In genomic region chr19:15584541-15585115, GRCh38 we compare ENCODE assay signal across 1 cellular context.
TF ChIP-seq lines count a peak whose summit lies in the region.

No MANE protein-coding gene starts in this region.

TF ChIP-seq in HepG2, 621 proteins besides CTCF, POLR2A, EP300 and RAD21 (continued from another document and continues in another):
- TF ChIP-seq ZBTB46 (CRISPR knock-in tag; IDR thresholded peaks at IDR 0.05; ENCODE audit: borderline replicate concordance), result no peak
- peak; percentile 79; the same call in 1 of the 2 replicates for TF ChIP-seq ZNF547 (CRISPR knock-in tag; IDR thresholded peaks at IDR 0.05)
- no peak for TF ChIP-seq ZNF652 (CRISPR knock-in tag; IDR thresholded peaks at IDR 0.05; ENCODE audit: borderline replicate concordance, low read depth)
- peak; percentile 67 for TF ChIP-seq SALL1 (CRISPR knock-in tag; IDR thresholded peaks at IDR 0.05)
- no peak for TF ChIP-seq HIVEP1 (CRISPR knock-in tag; IDR thresholded peaks at IDR 0.05)
- peak; percentile 49; the same call in 1 of the 2 replicates for TF ChIP-seq DMAP1 (CRISPR knock-in tag; IDR thresholded peaks at IDR 0.05)
- no peak for TF ChIP-seq IRX3 (CRISPR knock-in tag; IDR thresholded peaks at IDR 0.05; ENCODE audit: borderline replicate concordance, low read depth)
- no peak for TF ChIP-seq ATF1 (CRISPR knock-in tag; IDR thresholded peaks at IDR 0.05)
- TF ChIP-seq GRHL1 (CRISPR knock-in tag; conservative IDR thresholded peaks at IDR 0.05), result no peak
- TF ChIP-seq ZNF549 (CRISPR knock-in tag; IDR thresholded peaks at IDR 0.05), result no peak
- TF ChIP-seq ZNF792 (CRISPR knock-in tag; IDR thresholded peaks at IDR 0.05), result no peak
- 0 out of 2 replicates have a peak, but pooled peaks have one; percentile 37 for TF ChIP-seq ZNF280D (CRISPR knock-in tag; IDR thresholded peaks at IDR 0.05)
- no peak for TF ChIP-seq ELK4 (CRISPR knock-in tag; IDR thresholded peaks at IDR 0.05; ENCODE audit: borderline replicate concordance)
- peak; percentile 89 for TF ChIP-seq TEAD3 (CRISPR knock-in tag; optimal IDR thresholded peaks at IDR 0.05; ENCODE audit: borderline replicate concordance)
- no peak for TF ChIP-seq MIER3 (CRISPR knock-in tag; IDR thresholded peaks at IDR 0.05; ENCODE audit: borderline replicate concordance)
- TF ChIP-seq ZNF550 (CRISPR knock-in tag; IDR thresholded peaks at IDR 0.05; ENCODE audit: borderline replicate concordance), result no peak
- TF ChIP-seq ARID4A (CRISPR knock-in tag; IDR thresholded peaks at IDR 0.05; ENCODE audit: borderline replicate concordance), result peak; percentile 25; the same call in 1 of the 2 replicates
- 0 out of 2 replicates have a peak, but pooled peaks have one; percentile 51 for TF ChIP-seq THAP7 (CRISPR knock-in tag; IDR thresholded peaks at IDR 0.05)
- no peak for TF ChIP-seq ZNF383 (CRISPR knock-in tag; IDR thresholded peaks at IDR 0.05; ENCODE audit: borderline replicate concordance)
- TF ChIP-seq ZBTB33 (CRISPR knock-in tag; IDR thresholded peaks at IDR 0.05), result 0 out of 2 replicates have a peak, but pooled peaks have one; percentile 15
- TF ChIP-seq ZC3H4 (CRISPR knock-in tag; IDR thresholded peaks at IDR 0.05; ENCODE audit: borderline replicate concordance), result no peak
- peak; percentile 45; the same call in 1 of the 2 replicates for TF ChIP-seq THAP9 (CRISPR knock-in tag; IDR thresholded peaks at IDR 0.05; ENCODE audit: borderline replicate concordance)
- no peak for TF ChIP-seq BRD4 (CRISPR knock-in tag; IDR thresholded peaks at IDR 0.05)
- TF ChIP-seq HNF4A (CRISPR knock-in tag; IDR thresholded peaks at IDR 0.05), result peak; percentile 67
- TF ChIP-seq POLR2G (IDR thresholded peaks at IDR 0.05; ENCODE audit: low read depth, low read length), result 0 out of 2 replicates have a peak, but pooled peaks have one; percentile 40
- TF ChIP-seq ZNF782 (CRISPR knock-in tag; IDR thresholded peaks at IDR 0.05; ENCODE audit: borderline replicate concordance), result no peak
- 0 out of 2 replicates have a peak, but pooled peaks have one; percentile 43 for TF ChIP-seq THRA (CRISPR knock-in tag; IDR thresholded peaks at IDR 0.05; ENCODE audit: borderline replicate concordance)
- no peak for TF ChIP-seq ZNF530 (CRISPR knock-in tag; IDR thresholded peaks at IDR 0.05; ENCODE audit: low read depth)
- no peak for TF ChIP-seq ZNF552 (CRISPR knock-in tag; IDR thresholded peaks at IDR 0.05; ENCODE audit: borderline replicate concordance)
- TF ChIP-seq DRAP1 (CRISPR knock-in tag; IDR thresholded peaks at IDR 0.05), result no peak; the same call in 1 of the 2 replicates
- TF ChIP-seq WIZ (CRISPR knock-in tag; IDR thresholded peaks at IDR 0.05), result no peak
- no peak for TF ChIP-seq ZGPAT (CRISPR knock-in tag; IDR thresholded peaks at IDR 0.05)
- no peak for TF ChIP-seq ATRX (CRISPR knock-in tag; IDR thresholded peaks at IDR 0.05; ENCODE audit: borderline replicate concordance)
- TF ChIP-seq FOXC1 (CRISPR knock-in tag; IDR thresholded peaks at IDR 0.05; ENCODE audit: borderline replicate concordance), result 0 out of 2 replicates have a peak, but pooled peaks have one; percentile 66
- TF ChIP-seq STAG1 (CRISPR knock-in tag; IDR thresholded peaks at IDR 0.05), result peak; percentile 88
